In genomic region chr6:53315086-53315724, GRCh38 we compare ENCODE assay signal across 21 cellular contexts. TPM values are rescaled to one million over a fixed set of nuclear protein-coding genes. Genes with fewer than 3 reads are reported as not detected.
DNase-seq lines count a peak whose midpoint lies in the region; ATAC-seq and TF ChIP-seq lines count a peak whose summit lies in the region.
"Had no signal": no experiment of that assay in that cellular context is flagged by ENCODE, and none has a peak within 500 bp of the region (broad histone marks: within the 10 kb centered on the region; RNA-seq: fewer than 3 reads in every experiment).

No MANE protein-coding gene starts in this region.

- no peaks in the 10 kb centered on the region for H3K36me3 Mint-ChIP-seq in activated T-cell treated with anti-CD3 and anti-CD28 coated beads, Interleukin-2, amount 50 U/mL, for 72 hours (ENCODE audit: insufficient read depth in 2 of 2)
- peaks cover 36% of the 10 kb centered on the region for H3K36me3 Mint-ChIP-seq in activated T-helper 17 cell treated with anti-CD3 and anti-CD28 coated beads, Interleukin-2, amount 50 U/mL, for 72 hours (ENCODE audit: low read depth)
- no peaks in the 10 kb centered on the region for H3K36me3 Mint-ChIP-seq in natural killer cell treated with Interleukin-12 subunit alpha and Interleukin-12 subunit beta and Interleukin-15 and Interleukin-18, amount 100 ng/mL, for 72 hours

- peak overlapping the region; percentile 71 for H3K27ac Mint-ChIP-seq in activated T-cell treated with anti-CD3 and anti-CD28 coated beads, Interleukin-2, amount 50 U/mL, for 72 hours
- peak overlapping the region; percentile 86 for H3K27ac Mint-ChIP-seq in activated T-helper 17 cell treated with anti-CD3 and anti-CD28 coated beads, Interleukin-2, amount 50 U/mL, for 72 hours
- H3K27ac Mint-ChIP-seq in natural killer cell treated with Interleukin-12 subunit alpha and Interleukin-12 subunit beta and Interleukin-15 and Interleukin-18, amount 100 ng/mL, for 72 hours: peak overlapping the region; percentile 17 to 24
- H3K27ac Mint-ChIP-seq: activated CD4-positive, alpha-beta T cell treated with anti-CD3 and anti-CD28 coated beads, Interleukin-2, amount 10 ng/mL, durations not matched to agents 7 days and 5 days had no signal

- CTCF ChIA-PET in HEK293 (lab: Yijun Ruan, JAX): no interaction called here

- no peaks in the 10 kb centered on the region for H3K9me2 ChIP-seq in MM.1S (replicated peaks; ENCODE audit: insufficient read depth, low read length)

- peaks cover 92% of the 10 kb centered on the region for H3K79me2 ChIP-seq in MM.1S (ENCODE audit: low read length)

- no peak overlapping the region for H3K9ac ChIP-seq in MM.1S (ENCODE audit: low read length)

- H3K27me3 ChIP-seq in MM.1S (replicated peaks; ENCODE audit: insufficient read depth, low read length): no peaks in the 10 kb centered on the region
- H3K27me3 ChIP-seq: adrenal gland, dorsolateral prefrontal cortex, hepatocyte, upper lobe of left lung had no signal

- POLR2A ChIA-PET in HEK293 (lab: Yijun Ruan, JAX): interaction anchor here (0.7 to 1.5 kb wide), 2 partner anchors 11 to 350 kb away, joined by 3 read pairs; no protein-coding TSS in a partner anchor

- peaks cover 8% of the 10 kb centered on the region; the same call in 1 of the 2 replicates for H4K20me1 ChIP-seq in MM.1S (ENCODE audit: insufficient read depth, low read length)

- peaks cover 14% of the 10 kb centered on the region; the same call in 1 of the 2 replicates for H3F3A ChIP-seq in MM.1S (ENCODE audit: insufficient read depth, low read length)

- ATAC-seq in activated T-cell treated with anti-CD3 and anti-CD28 coated beads, Interleukin-2, amount 50 U/mL, for 72 hours (replicated peaks in 1 of 2): peak; percentile 25 to 42
- peak; percentile 43 for ATAC-seq in activated T-helper 17 cell treated with anti-CD3 and anti-CD28 coated beads, Interleukin-2, amount 50 U/mL, for 72 hours (replicated peaks)
- no peak for ATAC-seq in natural killer cell treated with Interleukin-12 subunit alpha and Interleukin-12 subunit beta and Interleukin-15 and Interleukin-18, amount 100 ng/mL, for 72 hours
- no peak for ATAC-seq in GM18873 (IDR thresholded peaks at IDR 0.05; ENCODE audit: low FRiP score, unreplicated experiment)

- no peak overlapping the region for H2AFZ ChIP-seq in MM.1S (ENCODE audit: low read length)
- H2AFZ ChIP-seq: hepatocyte had no signal

- peak overlapping the region in 1 of 2 donors; percentile 56 for H3K4me3 Mint-ChIP-seq in activated T-cell treated with anti-CD3 and anti-CD28 coated beads, Interleukin-2, amount 50 U/mL, for 72 hours
- H3K4me3 Mint-ChIP-seq in activated T-helper 17 cell treated with anti-CD3 and anti-CD28 coated beads, Interleukin-2, amount 50 U/mL, for 72 hours: peak overlapping the region; percentile 67
- no peak overlapping the region for H3K4me3 Mint-ChIP-seq in natural killer cell treated with Interleukin-12 subunit alpha and Interleukin-12 subunit beta and Interleukin-15 and Interleukin-18, amount 100 ng/mL, for 72 hours
- H3K4me3 Mint-ChIP-seq: activated CD4-positive, alpha-beta T cell treated with anti-CD3 and anti-CD28 coated beads, Interleukin-2, amount 10 ng/mL, durations not matched to agents 7 days and 5 days; H9 had no signal

- peaks cover 77% of the 10 kb centered on the region for H3K4me1 Mint-ChIP-seq in activated T-cell treated with anti-CD3 and anti-CD28 coated beads, Interleukin-2, amount 50 U/mL, for 72 hours (ENCODE audit: low read depth)
- peaks cover 65% of the 10 kb centered on the region for H3K4me1 Mint-ChIP-seq in activated T-helper 17 cell treated with anti-CD3 and anti-CD28 coated beads, Interleukin-2, amount 50 U/mL, for 72 hours
- peaks cover 64 to 77% of the 10 kb centered on the region in 2 donors for H3K4me1 Mint-ChIP-seq in natural killer cell treated with Interleukin-12 subunit alpha and Interleukin-12 subunit beta and Interleukin-15 and Interleukin-18, amount 100 ng/mL, for 72 hours (ENCODE audit: low read depth in 2 of 2)

- H3K36me3 ChIP-seq in HEK293 (ENCODE audit: control insufficient read depth in 2 of 2, insufficient read depth in 1 of 2, low read length in 2 of 2): no peaks in the 10 kb centered on the region
- H3K36me3 ChIP-seq in MM.1S (replicated peaks; ENCODE audit: insufficient read depth, low read length): no peaks in the 10 kb centered on the region
- H3K36me3 ChIP-seq: adrenal gland, upper lobe of left lung had no signal

- DNase-seq in activated T-cell treated with anti-CD3 and anti-CD28 coated beads, Interleukin-2, amount 50 U/mL, for 72 hours: no peak
- DNase-seq in activated T-cell treated with anti-CD3 and anti-CD28 coated beads, Interleukin-2, amount 50 U/mL, for 48 hours: no peak
- DNase-seq in natural killer cell treated with Interleukin-12 subunit alpha and Interleukin-12 subunit beta and Interleukin-15 and Interleukin-18, amount 100 ng/mL, for 72 hours (ENCODE audit: low spot score): no peak
- no peak for DNase-seq in cerebellar nuclear complex (lab: John Stamatoyannopoulos, UW)
- no peak for DNase-seq in MM.1S
- DNase-seq: activated CD4-positive, alpha-beta T cell treated with anti-CD3 and anti-CD28 coated beads, Interleukin-2, amount 10 ng/mL, durations not matched to agents 7 days and 5 days; adrenal gland; dorsolateral prefrontal cortex; foreskin fibroblast; H9; Kasumi-1; NCI-H1092 treated with DMSO at 0.1 percent for 48 hours; NCI-H2081; NCI-H446; stimulated activated CD4-positive, alpha-beta T cell treated with anti-CD3 and anti-CD28 coated beads, Interleukin-2, amount 100 ng/mL, for 48 hours; upper lobe of left lung had no signal

- no peak overlapping the region for H3K4me3 ChIP-seq in HEK293 (ENCODE audit: low read depth, low read length)
- H3K4me3 ChIP-seq in MM.1S (ENCODE audit: low read length): no peak overlapping the region
- H3K4me3 ChIP-seq: adrenal gland, dorsolateral prefrontal cortex, hepatocyte, smooth muscle cell, upper lobe of left lung had no signal

- TF ChIP-seq CTCF in HEK293 (tag by site-specific recombination; IDR thresholded peaks at IDR 0.05): no peak
- no peak for TF ChIP-seq CTCF in MM.1S (IDR thresholded peaks at IDR 0.05; ENCODE audit: low read length)

- no peaks in the 10 kb centered on the region for H3K9me3 ChIP-seq in HEK293 (ENCODE audit: control insufficient read depth, insufficient read depth, low read depth, low read length)
- H3K9me3 ChIP-seq in MM.1S (replicated peaks; ENCODE audit: insufficient read depth, low read length): no peaks in the 10 kb centered on the region
- H3K9me3 ChIP-seq: adrenal gland, upper lobe of left lung had no signal

- H3K4me1 ChIP-seq in HEK293 (ENCODE audit: control insufficient read depth, insufficient read depth, low read length): peaks cover 12% of the 10 kb centered on the region
- peaks cover 22% of the 10 kb centered on the region for H3K4me1 ChIP-seq in MM.1S (ENCODE audit: low read length)

- H3K9me3 Mint-ChIP-seq in activated T-cell treated with anti-CD3 and anti-CD28 coated beads, Interleukin-2, amount 50 U/mL, for 72 hours: no peaks in the 10 kb centered on the region
- no peaks in the 10 kb centered on the region for H3K9me3 Mint-ChIP-seq in activated T-helper 17 cell treated with anti-CD3 and anti-CD28 coated beads, Interleukin-2, amount 50 U/mL, for 72 hours
- no peaks in the 10 kb centered on the region for H3K9me3 Mint-ChIP-seq in natural killer cell treated with Interleukin-12 subunit alpha and Interleukin-12 subunit beta and Interleukin-15 and Interleukin-18, amount 100 ng/mL, for 72 hours
- H3K9me3 Mint-ChIP-seq: activated CD4-positive, alpha-beta T cell treated with anti-CD3 and anti-CD28 coated beads, Interleukin-2, amount 10 ng/mL, durations not matched to agents 7 days and 5 days; H9 had no signal

- H3K4me2 ChIP-seq in MM.1S (ENCODE audit: low read depth, low read length): no peak overlapping the region
- H3K4me2 ChIP-seq: hepatocyte, smooth muscle cell had no signal

- H3K27ac ChIP-seq in HEK293 (ENCODE audit: extremely low read depth, low read depth, low read length) (no peak overlapping the region), MM.1S (ENCODE audit: low read length) (no peak overlapping the region)
- H3K27ac ChIP-seq: hepatocyte, upper lobe of left lung had no signal

- no peaks in the 10 kb centered on the region for H3K27me3 Mint-ChIP-seq in activated T-cell treated with anti-CD3 and anti-CD28 coated beads, Interleukin-2, amount 50 U/mL, for 72 hours (ENCODE audit: low read depth)
- H3K27me3 Mint-ChIP-seq in activated T-helper 17 cell treated with anti-CD3 and anti-CD28 coated beads, Interleukin-2, amount 50 U/mL, for 72 hours: no peaks in the 10 kb centered on the region
- H3K27me3 Mint-ChIP-seq in natural killer cell treated with Interleukin-12 subunit alpha and Interleukin-12 subunit beta and Interleukin-15 and Interleukin-18, amount 100 ng/mL, for 72 hours: no peaks in the 10 kb centered on the region
- H3K27me3 Mint-ChIP-seq: activated CD4-positive, alpha-beta T cell treated with anti-CD3 and anti-CD28 coated beads, Interleukin-2, amount 10 ng/mL, durations not matched to agents 7 days and 5 days had no signal

TF ChIP-seq in HEK293, 187 proteins besides CTCF, POLR2A, EP300 and RAD21 (continues in another document):
- TF ChIP-seq ZNF18 (tag by site-specific recombination; IDR thresholded peaks at IDR 0.05) (no peak), ZNF626 (tag by site-specific recombination; IDR thresholded peaks at IDR 0.05) (no peak), ZNF133 (tag by site-specific recombination; IDR thresholded peaks at IDR 0.05) (no peak)

RNA-seq across cellular contexts. Expression of gene ELOVL5, which starts 33.5 kb away (rescaled TPM):
- total RNA-seq in activated T-cell treated with anti-CD3 and anti-CD28 coated beads, Interleukin-2, amount 50 U/mL, for 72 hours: 100 to 1,000 TPM; 102 to 108 TPM
- 100 to 1,000 TPM in 1 of 2 donors, 10 to 100 TPM in 1; 91.9 to 127 TPM for total RNA-seq in activated T-helper 17 cell treated with anti-CD3 and anti-CD28 coated beads, Interleukin-2, amount 50 U/mL, for 72 hours
- 100 to 1,000 TPM; 130 to 136 TPM for total RNA-seq in natural killer cell treated with Interleukin-12 subunit alpha and Interleukin-12 subunit beta and Interleukin-15 and Interleukin-18, amount 100 ng/mL, for 72 hours

Comparison
In these comparisons a context has a peak if more than half of its experiments do, and no peak if none do; other contexts are left out.
1. ATAC-seq: peak in activated T-cell treated with anti-CD3 and anti-CD28 coated beads, Interleukin-2, amount 50 U/mL, for 72 hours (2 of 2) and activated T-helper 17 cell treated with anti-CD3 and anti-CD28 coated beads, Interleukin-2, amount 50 U/mL, for 72 hours (single experiment); none in natural killer cell treated with Interleukin-12 subunit alpha and Interleukin-12 subunit beta and Interleukin-15 and Interleukin-18, amount 100 ng/mL, for 72 hours (0 of 2) and GM18873 (single experiment).
2. H3K27ac Mint-ChIP-seq: peak in every context shown above with its lines; median percentile 86 in activated T-helper 17 cell treated with anti-CD3 and anti-CD28 coated beads, Interleukin-2, amount 50 U/mL, for 72 hours; 71 in activated T-cell treated with anti-CD3 and anti-CD28 coated beads, Interleukin-2, amount 50 U/mL, for 72 hours; 20 in natural killer cell treated with Interleukin-12 subunit alpha and Interleukin-12 subunit beta and Interleukin-15 and Interleukin-18, amount 100 ng/mL, for 72 hours.